In the genomic region with DNA sequence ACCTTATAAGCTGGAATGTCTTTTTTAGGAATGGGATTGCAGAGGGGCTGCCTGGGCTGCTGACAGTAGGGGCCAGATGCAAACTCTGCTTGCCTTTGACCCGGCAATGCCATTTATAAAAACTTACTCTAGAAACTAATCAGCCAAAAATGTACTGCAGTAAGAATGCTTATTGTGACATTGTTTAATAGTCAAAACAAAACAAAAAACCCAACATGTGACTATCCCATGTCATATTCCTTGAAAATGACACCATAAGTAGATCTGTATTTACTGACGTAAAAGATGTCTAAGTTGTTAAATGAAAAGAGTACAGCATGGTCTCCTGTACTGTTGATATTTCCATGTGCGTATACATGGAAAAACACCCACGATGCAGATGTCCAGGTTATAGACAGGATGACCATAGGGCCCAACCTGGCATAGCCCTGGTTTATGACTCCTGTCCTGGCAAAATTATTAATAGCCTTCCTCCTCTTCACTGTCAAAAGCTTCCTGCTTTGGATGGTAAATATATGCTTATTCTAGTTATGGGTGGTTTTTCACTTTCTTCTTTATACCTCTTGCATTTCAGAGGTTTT, we compare ENCODE assay signal across 29 cellular contexts.
DNase-seq lines count a peak whose midpoint lies in the region; ATAC-seq, FAIRE-seq and TF ChIP-seq lines count a peak whose summit lies in the region.
"Had no signal": no experiment of that assay in that cellular context is flagged by ENCODE, and none has a peak within 500 bp of the region (broad histone marks: within the 10 kb centered on the region; RNA-seq: fewer than 3 reads in every experiment).

No MANE protein-coding gene starts in this region.

- FAIRE-seq in keratinocyte (lab: Jason Lieb, UNC): no peak
- FAIRE-seq: A204.1 had no signal

- no peaks in the 10 kb centered on the region for H3K9me3 Mint-ChIP-seq in T-helper 2 cell treated with Interferon-gamma antibody and Interleukin-4, amounts not matched to agents 5 μg/mL and 100 μg/mL, for 36 hours
- H3K9me3 Mint-ChIP-seq: activated T-cell treated with anti-CD3 and anti-CD28 coated beads, Interleukin-2, amount 50 U/mL, for 72 hours; effector memory CD8-positive, alpha-beta T cell; neural progenitor cell had no signal

- H3K9me3 ChIP-seq in left ventricle myocardium inferior (replicated peaks): no peaks in the 10 kb centered on the region
- no peaks in the 10 kb centered on the region for H3K9me3 ChIP-seq in keratinocyte (ENCODE audit: control insufficient read depth, low read depth, low read length)
- H3K9me3 ChIP-seq: BE2C, esophagus muscularis mucosa, lower lobe of right lung, SJSA1, upper lobe of left lung had no signal

- H3K9ac ChIP-seq in keratinocyte (ENCODE audit: control insufficient read depth, extremely low read depth, insufficient read depth, low read length): peak overlapping the region; percentile 83
- H3K9ac ChIP-seq: KMS-11, neural progenitor cell had no signal

- in situ Hi-C loops in KBM-7 (cut with MboI; ENCODE audit: low pct_unique_long_range_greater_than_20kb, low sequenced_read_pairs): no loop called here

- intact Hi-C loops in left ventricle myocardium inferior (cut with micrococcal nuclease) (no loop called here), Right ventricle myocardium inferior (cut with DNase I) (no loop called here)

- no peaks in the 10 kb centered on the region for H3K9me1 ChIP-seq in keratinocyte (ENCODE audit: control insufficient read depth, extremely low read depth, insufficient read depth, low read length)

- H3K4me3 Mint-ChIP-seq in T-helper 2 cell treated with Interferon-gamma antibody and Interleukin-4, amounts not matched to agents 5 μg/mL and 100 μg/mL, for 36 hours: no peak overlapping the region
- H3K4me3 Mint-ChIP-seq: activated T-cell treated with anti-CD3 and anti-CD28 coated beads, Interleukin-2, amount 50 U/mL, for 72 hours; effector memory CD8-positive, alpha-beta T cell; neural progenitor cell had no signal

- H3K79me2 ChIP-seq in keratinocyte (ENCODE audit: control insufficient read depth, insufficient read depth, low read length): no peaks in the 10 kb centered on the region

- H3K27ac ChIP-seq in left ventricle myocardium inferior (replicated peaks): peak overlapping the region; percentile 25
- peak overlapping the region; percentile 99 for H3K27ac ChIP-seq in keratinocyte (ENCODE audit: control insufficient read depth, insufficient read depth, low read length)
- H3K27ac ChIP-seq: KMS-11, lower lobe of right lung, neural progenitor cell, SJSA1, upper lobe of left lung had no signal

- H3K27ac Mint-ChIP-seq in T-helper 2 cell treated with Interferon-gamma antibody and Interleukin-4, amounts not matched to agents 5 μg/mL and 100 μg/mL, for 36 hours: no peak overlapping the region
- H3K27ac Mint-ChIP-seq: activated T-cell treated with anti-CD3 and anti-CD28 coated beads, Interleukin-2, amount 50 U/mL, for 72 hours; progenitor cell of endocrine pancreas had no signal

- ATAC-seq in Right ventricle myocardium inferior: no peak
- no peak for ATAC-seq in HG02973 (IDR thresholded peaks at IDR 0.05; ENCODE audit: unreplicated experiment)
- ATAC-seq: activated T-cell treated with anti-CD3 and anti-CD28 coated beads, Interleukin-2, amount 50 U/mL, for 72 hours; effector memory CD8-positive, alpha-beta T cell; Panc1 had no signal

- H3K27me3 Mint-ChIP-seq in T-helper 2 cell treated with Interferon-gamma antibody and Interleukin-4, amounts not matched to agents 5 μg/mL and 100 μg/mL, for 36 hours (ENCODE audit: low read depth): no peaks in the 10 kb centered on the region
- H3K27me3 Mint-ChIP-seq: effector memory CD8-positive, alpha-beta T cell; progenitor cell of endocrine pancreas had no signal

- H3K4me1 ChIP-seq in left ventricle myocardium inferior (peaks cover 19% of the 10 kb centered on the region), keratinocyte (ENCODE audit: control insufficient read depth, extremely low read depth, insufficient read depth, low read length) (peaks cover 39% of the 10 kb centered on the region)
- H3K4me1 ChIP-seq: BE2C, lower lobe of right lung, SJSA1 had no signal

- peaks cover 4% of the 10 kb centered on the region for H3K4me1 Mint-ChIP-seq in T-helper 2 cell treated with Interferon-gamma antibody and Interleukin-4, amounts not matched to agents 5 μg/mL and 100 μg/mL, for 36 hours (ENCODE audit: low read depth)

- H3K27me3 ChIP-seq in left ventricle myocardium inferior (ENCODE audit: low read depth): no peaks in the 10 kb centered on the region
- H3K27me3 ChIP-seq in keratinocyte (ENCODE audit: control insufficient read depth, extremely low read depth, insufficient read depth, low read length): no peaks in the 10 kb centered on the region
- H3K27me3 ChIP-seq: BE2C, esophagus muscularis mucosa, neural progenitor cell, SJSA1, upper lobe of left lung had no signal

- H2AFZ ChIP-seq in keratinocyte (ENCODE audit: control insufficient read depth, low read length): no peak overlapping the region
- H2AFZ ChIP-seq: neural progenitor cell had no signal

- peak overlapping the region; percentile 57 for H3K4me2 ChIP-seq in keratinocyte (ENCODE audit: control insufficient read depth, extremely low read depth, insufficient read depth, low read depth, low read length)
- H3K4me2 ChIP-seq: KMS-11, neural progenitor cell had no signal

- dilution Hi-C loops in keratinocyte (cut with MboI; ENCODE audit: extremely low pct_ligation_motif_present, low sequenced_read_pairs): no loop called here

- no peaks in the 10 kb centered on the region for H4K20me1 ChIP-seq in keratinocyte (ENCODE audit: control insufficient read depth, extremely low read depth, insufficient read depth, low read length)

- H3K4me3 ChIP-seq in left ventricle myocardium inferior (no peak overlapping the region), choroid plexus epithelial cell (ENCODE audit: low read depth, low read length) (no peak overlapping the region), keratinocyte (ENCODE audit: control insufficient read depth in 2 of 3, extremely low read depth in 1 of 3, insufficient read depth in 2 of 3, low read depth in 1 of 3, low read length in 3 of 3) (no peak overlapping the region)
- H3K4me3 ChIP-seq: esophagus muscularis mucosa, lower lobe of right lung, neural progenitor cell, SJSA1, upper lobe of left lung had no signal

- H3K36me3 ChIP-seq in left ventricle myocardium inferior (peaks cover 59% of the 10 kb centered on the region), keratinocyte (ENCODE audit: control insufficient read depth in 2 of 2, extremely low read depth in 1 of 2, insufficient read depth in 2 of 2, low read length in 2 of 2) (no peaks in the 10 kb centered on the region)
- H3K36me3 ChIP-seq: BE2C, neural progenitor cell had no signal

- H3K36me3 Mint-ChIP-seq in T-helper 2 cell treated with Interferon-gamma antibody and Interleukin-4, amounts not matched to agents 5 μg/mL and 100 μg/mL, for 36 hours (ENCODE audit: low read depth): peaks cover 35% of the 10 kb centered on the region

- no peak for DNase-seq in left ventricle myocardium inferior
- no peak for DNase-seq in Right ventricle myocardium inferior (ENCODE audit: missing footprints)
- DNase-seq in choroid plexus epithelial cell (ENCODE audit: low read depth): peak; percentile 49
- no peak for DNase-seq in keratinocyte (ENCODE audit: low read depth, low spot score)
- no peak for DNase-seq in dermis blood vessel endothelial cell
- no peak for DNase-seq in T-helper 2 cell treated with Interferon-gamma antibody and Interleukin-4, amounts not matched to agents 5 μg/mL and 100 μg/mL, for 36 hours (ENCODE audit: low spot score)
- no peak for DNase-seq in KBM-7
- DNase-seq: activated CD4-positive, alpha-beta T cell treated with anti-CD3 and anti-CD28 coated beads for 48 hours; activated naive CD4-positive, alpha-beta T cell treated with anti-CD3 and anti-CD28 coated beads, Interleukin-2, amount 50 U/mL, for 16 hours; activated T-cell treated with anti-CD3 and anti-CD28 coated beads, Interleukin-2, amount 50 U/mL, for 72 hours; BE2C; effector memory CD8-positive, alpha-beta T cell; GF-D8; lower lobe of right lung; NCI-H1048; NCI-H1694 treated with DMSO at 0.1 percent for 48 hours; NCI-H2171; NCI-H524 treated with DMSO at 0.1 percent for 48 hours; stimulated activated CD8-positive, alpha-beta memory T cell treated with anti-CD3 and anti-CD28 coated beads, Interleukin-4, amount 100 ng/mL, for 48 hours; T-helper 2 cell; upper lobe of left lung had no signal

- TF ChIP-seq CTCF in left ventricle myocardium inferior (IDR thresholded peaks at IDR 0.05; ENCODE audit: borderline replicate concordance): no peak
- TF ChIP-seq CTCF in choroid plexus epithelial cell (conservative IDR thresholded peaks at IDR 0.05; ENCODE audit: low read depth, low read length): no peak
- TF ChIP-seq CTCF in keratinocyte (optimal IDR thresholded peaks at IDR 0.05 in 1 of 3, IDR thresholded peaks at IDR 0.05 in 1 of 3, conservative IDR thresholded peaks at IDR 0.05 in 1 of 3; ENCODE audit: extremely low read depth in 1 of 3, insufficient read depth in 2 of 3, low read length in 3 of 3): no peak
